In genomic region chr9:135647897-135648296, GRCh38 we compare ENCODE assay signal across 21 cellular contexts. TPM values are rescaled to one million over a fixed set of nuclear protein-coding genes. Genes with fewer than 3 reads are reported as not detected.
"Had no signal": no experiment of that assay in that cellular context is flagged by ENCODE, and none has a peak within 500 bp of the region (broad histone marks: within the 10 kb centered on the region; RNA-seq: fewer than 3 reads in every experiment).

No MANE protein-coding gene starts in this region.

- H3K4me3 Mint-ChIP-seq: activated CD8-positive, alpha-beta T cell treated with anti-CD3 and anti-CD28 coated beads for 36 hours; activated T-cell treated with anti-CD3 and anti-CD28 coated beads, Interleukin-2, amount 50 U/mL, for 72 hours; natural killer cell treated with Interleukin-12 subunit alpha and Interleukin-12 subunit beta and Interleukin-15 and Interleukin-18, amount 100 ng/mL, for 72 hours had no signal

- H3K27me3 ChIP-seq: ascending aorta, left lung, sigmoid colon, suprapubic skin had no signal

- H3K4me1 ChIP-seq: ascending aorta, gastrocnemius medialis, heart right ventricle, left lung, sigmoid colon, suprapubic skin had no signal

- H3K9me3 ChIP-seq: gastrocnemius medialis had no signal

- H3K27ac Mint-ChIP-seq: activated CD8-positive, alpha-beta T cell treated with anti-CD3 and anti-CD28 coated beads for 36 hours; activated T-cell treated with anti-CD3 and anti-CD28 coated beads, Interleukin-2, amount 50 U/mL, for 72 hours; natural killer cell treated with Interleukin-12 subunit alpha and Interleukin-12 subunit beta and Interleukin-15 and Interleukin-18, amount 100 ng/mL, for 72 hours had no signal

- H3K27ac ChIP-seq: ascending aorta, gastrocnemius medialis, heart right ventricle, left lung, sigmoid colon, suprapubic skin, WERI-Rb-1 had no signal

- H3K36me3 ChIP-seq: ascending aorta, gastrocnemius medialis, heart right ventricle, left lung, sigmoid colon, suprapubic skin, WERI-Rb-1 had no signal

- DNase-seq: activated CD4-positive, alpha-beta T cell treated with anti-CD3 and anti-CD28 coated beads for 4 hours; activated CD8-positive, alpha-beta memory T cell treated with anti-CD3 and anti-CD28 coated beads, Interleukin-2, amount 50 U/mL, for 4 hours; activated CD8-positive, alpha-beta T cell treated with anti-CD3 and anti-CD28 coated beads for 36 hours; activated T-cell treated with anti-CD3 and anti-CD28 coated beads, Interleukin-2, amount 50 U/mL, for 72 hours; effector CD4-positive, alpha-beta T cell; gastrocnemius medialis; heart right ventricle; left lung; sigmoid colon; stimulated activated CD4-positive, alpha-beta T cell treated with anti-CD3 and anti-CD28 coated beads, Interleukin-12 subunit alpha, Interleukin-12 subunit beta, amount 100 ng/mL, for 4 hours; stimulated activated CD4-positive, alpha-beta T cell treated with anti-CD3 and anti-CD28 coated beads, Interleukin-4, amount 100 ng/mL, for 1 hour; stimulated activated CD8-positive, alpha-beta memory T cell treated with anti-CD3 and anti-CD28 coated beads, Interleukin-4, amount 100 ng/mL, for 48 hours; stimulated activated naive CD8-positive, alpha-beta T cell treated with anti-CD3 and anti-CD28 coated beads, Interleukin-15, Interleukin-2, amounts not matched to agents 100 U/mL and 50 U/mL, for 24 hours; WERI-Rb-1 had no signal

- H3K4me3 ChIP-seq: ascending aorta, gastrocnemius medialis, heart right ventricle, left lung, sigmoid colon, suprapubic skin had no signal

RNA-seq across cellular contexts. Expression of gene GLT6D1, which starts 8.6 kb away (rescaled TPM):
- total RNA-seq: activated CD8-positive, alpha-beta T cell treated with anti-CD3 and anti-CD28 coated beads for 36 hours; activated T-cell treated with anti-CD3 and anti-CD28 coated beads, Interleukin-2, amount 50 U/mL, for 72 hours; ascending aorta; gastrocnemius medialis; heart right ventricle; left lung; natural killer cell treated with Interleukin-12 subunit alpha and Interleukin-12 subunit beta and Interleukin-15 and Interleukin-18, amount 100 ng/mL, for 72 hours; osteocyte; pulmonary artery endothelial cell; sigmoid colon; suprapubic skin; ureter had no signal
- polyA plus RNA-seq: heart right ventricle, keratinocyte, sigmoid colon had no signal

RNA-seq across cellular contexts. Expression of gene LCN9, which starts 15.2 kb away (rescaled TPM):
- total RNA-seq: activated CD8-positive, alpha-beta T cell treated with anti-CD3 and anti-CD28 coated beads for 36 hours; activated T-cell treated with anti-CD3 and anti-CD28 coated beads, Interleukin-2, amount 50 U/mL, for 72 hours; ascending aorta; gastrocnemius medialis; heart right ventricle; left lung; natural killer cell treated with Interleukin-12 subunit alpha and Interleukin-12 subunit beta and Interleukin-15 and Interleukin-18, amount 100 ng/mL, for 72 hours; osteocyte; pulmonary artery endothelial cell; sigmoid colon; suprapubic skin; ureter had no signal
- polyA plus RNA-seq: heart right ventricle, keratinocyte, sigmoid colon had no signal

RNA-seq across cellular contexts. Expression of gene SOHLH1, which starts 51.4 kb away (rescaled TPM):
- total RNA-seq: activated CD8-positive, alpha-beta T cell treated with anti-CD3 and anti-CD28 coated beads for 36 hours; activated T-cell treated with anti-CD3 and anti-CD28 coated beads, Interleukin-2, amount 50 U/mL, for 72 hours; ascending aorta; gastrocnemius medialis; heart right ventricle; left lung; natural killer cell treated with Interleukin-12 subunit alpha and Interleukin-12 subunit beta and Interleukin-15 and Interleukin-18, amount 100 ng/mL, for 72 hours; osteocyte; pulmonary artery endothelial cell; sigmoid colon; suprapubic skin; ureter had no signal
- polyA plus RNA-seq: heart right ventricle, keratinocyte, sigmoid colon had no signal

RNA-seq across cellular contexts. Expression of gene KCNT1, which starts 54.1 kb away (rescaled TPM):
- total RNA-seq: activated CD8-positive, alpha-beta T cell treated with anti-CD3 and anti-CD28 coated beads for 36 hours; activated T-cell treated with anti-CD3 and anti-CD28 coated beads, Interleukin-2, amount 50 U/mL, for 72 hours; ascending aorta; natural killer cell treated with Interleukin-12 subunit alpha and Interleukin-12 subunit beta and Interleukin-15 and Interleukin-18, amount 100 ng/mL, for 72 hours; osteocyte had no signal
- polyA plus RNA-seq: keratinocyte had no signal
